Comparison of ENCODE assay signal across 2 cellular contexts in genomic region chr10:68578945-68579344, GRCh38.
TF ChIP-seq lines count a peak whose summit lies in the region.

No MANE protein-coding gene starts in this region.

TF ChIP-seq in GM23338, 12 proteins besides CTCF, POLR2A, EP300 and RAD21:
- TF ChIP-seq CREB1 (CRISPR knock-in tag; IDR thresholded peaks at IDR 0.05; ENCODE audit: low read depth) (no peak), ZNF114 (CRISPR knock-in tag; IDR thresholded peaks at IDR 0.05) (no peak), STAT1 (IDR thresholded peaks at IDR 0.05; ENCODE audit: unreplicated experiment) (no peak), ETS1 (IDR thresholded peaks at IDR 0.05) (no peak), JUNB (IDR thresholded peaks at IDR 0.05; ENCODE audit: unreplicated experiment) (no peak), EZH2phosphoT487 (IDR thresholded peaks at IDR 0.05; ENCODE audit: unreplicated experiment) (no peak), NANOG (IDR thresholded peaks at IDR 0.05; ENCODE audit: borderline replicate concordance) (no peak), EZH2 (IDR thresholded peaks at IDR 0.05; ENCODE audit: low read depth, unreplicated experiment) (no peak), ZNF331 (CRISPR knock-in tag; IDR thresholded peaks at IDR 0.05; ENCODE audit: low read depth) (no peak)
- TF ChIP-seq, protein P1, sequence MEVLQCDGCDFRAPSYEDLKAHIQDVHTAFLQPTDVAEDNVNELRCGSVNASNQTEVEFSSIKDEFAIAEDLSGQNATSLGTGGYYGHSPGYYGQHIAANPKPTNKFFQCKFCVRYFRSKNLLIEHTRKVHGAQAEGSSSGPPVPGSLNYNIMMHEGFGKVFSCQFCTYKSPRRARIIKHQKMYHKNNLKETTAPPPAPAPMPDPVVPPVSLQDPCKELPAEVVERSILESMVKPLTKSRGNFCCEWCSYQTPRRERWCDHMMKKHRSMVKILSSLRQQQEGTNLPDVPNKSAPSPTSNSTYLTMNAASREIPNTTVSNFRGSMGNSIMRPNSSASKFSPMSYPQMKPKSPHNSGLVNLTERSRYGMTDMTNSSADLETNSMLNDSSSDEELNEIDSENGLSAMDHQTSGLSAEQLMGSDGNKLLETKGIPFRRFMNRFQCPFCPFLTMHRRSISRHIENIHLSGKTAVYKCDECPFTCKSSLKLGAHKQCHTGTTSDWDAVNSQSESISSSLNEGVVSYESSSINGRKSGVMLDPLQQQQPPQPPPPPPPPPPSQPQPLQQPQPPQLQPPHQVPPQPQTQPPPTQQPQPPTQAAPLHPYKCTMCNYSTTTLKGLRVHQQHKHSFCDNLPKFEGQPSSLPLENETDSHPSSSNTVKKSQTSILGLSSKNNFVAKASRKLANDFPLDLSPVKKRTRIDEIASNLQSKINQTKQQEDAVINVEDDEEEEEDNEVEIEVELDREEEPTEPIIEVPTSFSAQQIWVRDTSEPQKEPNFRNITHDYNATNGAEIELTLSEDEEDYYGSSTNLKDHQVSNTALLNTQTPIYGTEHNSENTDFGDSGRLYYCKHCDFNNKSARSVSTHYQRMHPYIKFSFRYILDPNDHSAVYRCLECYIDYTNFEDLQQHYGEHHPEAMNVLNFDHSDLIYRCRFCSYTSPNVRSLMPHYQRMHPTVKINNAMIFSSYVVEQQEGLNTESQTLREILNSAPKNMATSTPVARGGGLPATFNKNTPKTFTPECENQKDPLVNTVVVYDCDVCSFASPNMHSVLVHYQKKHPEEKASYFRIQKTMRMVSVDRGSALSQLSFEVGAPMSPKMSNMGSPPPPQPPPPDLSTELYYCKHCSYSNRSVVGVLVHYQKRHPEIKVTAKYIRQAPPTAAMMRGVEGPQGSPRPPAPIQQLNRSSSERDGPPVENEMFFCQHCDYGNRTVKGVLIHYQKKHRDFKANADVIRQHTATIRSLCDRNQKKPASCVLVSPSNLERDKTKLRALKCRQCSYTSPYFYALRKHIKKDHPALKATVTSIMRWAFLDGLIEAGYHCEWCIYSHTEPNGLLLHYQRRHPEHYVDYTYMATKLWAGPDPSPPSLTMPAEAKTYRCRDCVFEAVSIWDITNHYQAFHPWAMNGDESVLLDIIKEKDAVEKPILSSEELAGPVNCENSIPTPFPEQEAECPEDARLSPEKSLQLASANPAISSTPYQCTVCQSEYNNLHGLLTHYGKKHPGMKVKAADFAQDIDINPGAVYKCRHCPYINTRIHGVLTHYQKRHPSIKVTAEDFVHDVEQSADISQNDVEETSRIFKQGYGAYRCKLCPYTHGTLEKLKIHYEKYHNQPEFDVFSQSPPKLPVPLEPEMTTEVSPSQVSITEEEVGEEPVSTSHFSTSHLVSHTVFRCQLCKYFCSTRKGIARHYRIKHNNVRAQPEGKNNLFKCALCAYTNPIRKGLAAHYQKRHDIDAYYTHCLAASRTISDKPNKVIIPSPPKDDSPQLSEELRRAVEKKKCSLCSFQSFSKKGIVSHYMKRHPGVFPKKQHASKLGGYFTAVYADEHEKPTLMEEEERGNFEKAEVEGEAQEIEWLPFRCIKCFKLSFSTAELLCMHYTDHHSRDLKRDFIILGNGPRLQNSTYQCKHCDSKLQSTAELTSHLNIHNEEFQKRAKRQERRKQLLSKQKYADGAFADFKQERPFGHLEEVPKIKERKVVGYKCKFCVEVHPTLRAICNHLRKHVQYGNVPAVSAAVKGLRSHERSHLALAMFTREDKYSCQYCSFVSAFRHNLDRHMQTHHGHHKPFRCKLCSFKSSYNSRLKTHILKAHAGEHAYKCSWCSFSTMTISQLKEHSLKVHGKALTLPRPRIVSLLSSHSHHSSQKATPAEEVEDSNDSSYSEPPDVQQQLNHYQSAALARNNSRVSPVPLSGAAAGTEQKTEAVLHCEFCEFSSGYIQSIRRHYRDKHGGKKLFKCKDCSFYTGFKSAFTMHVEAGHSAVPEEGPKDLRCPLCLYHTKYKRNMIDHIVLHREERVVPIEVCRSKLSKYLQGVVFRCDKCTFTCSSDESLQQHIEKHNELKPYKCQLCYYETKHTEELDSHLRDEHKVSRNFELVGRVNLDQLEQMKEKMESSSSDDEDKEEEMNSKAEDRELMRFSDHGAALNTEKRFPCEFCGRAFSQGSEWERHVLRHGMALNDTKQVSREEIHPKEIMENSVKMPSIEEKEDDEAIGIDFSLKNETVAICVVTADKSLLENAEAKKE (CRISPR knock-in tag; IDR thresholded peaks at IDR 0.05), result no peak
- TF ChIP-seq, protein P2, sequence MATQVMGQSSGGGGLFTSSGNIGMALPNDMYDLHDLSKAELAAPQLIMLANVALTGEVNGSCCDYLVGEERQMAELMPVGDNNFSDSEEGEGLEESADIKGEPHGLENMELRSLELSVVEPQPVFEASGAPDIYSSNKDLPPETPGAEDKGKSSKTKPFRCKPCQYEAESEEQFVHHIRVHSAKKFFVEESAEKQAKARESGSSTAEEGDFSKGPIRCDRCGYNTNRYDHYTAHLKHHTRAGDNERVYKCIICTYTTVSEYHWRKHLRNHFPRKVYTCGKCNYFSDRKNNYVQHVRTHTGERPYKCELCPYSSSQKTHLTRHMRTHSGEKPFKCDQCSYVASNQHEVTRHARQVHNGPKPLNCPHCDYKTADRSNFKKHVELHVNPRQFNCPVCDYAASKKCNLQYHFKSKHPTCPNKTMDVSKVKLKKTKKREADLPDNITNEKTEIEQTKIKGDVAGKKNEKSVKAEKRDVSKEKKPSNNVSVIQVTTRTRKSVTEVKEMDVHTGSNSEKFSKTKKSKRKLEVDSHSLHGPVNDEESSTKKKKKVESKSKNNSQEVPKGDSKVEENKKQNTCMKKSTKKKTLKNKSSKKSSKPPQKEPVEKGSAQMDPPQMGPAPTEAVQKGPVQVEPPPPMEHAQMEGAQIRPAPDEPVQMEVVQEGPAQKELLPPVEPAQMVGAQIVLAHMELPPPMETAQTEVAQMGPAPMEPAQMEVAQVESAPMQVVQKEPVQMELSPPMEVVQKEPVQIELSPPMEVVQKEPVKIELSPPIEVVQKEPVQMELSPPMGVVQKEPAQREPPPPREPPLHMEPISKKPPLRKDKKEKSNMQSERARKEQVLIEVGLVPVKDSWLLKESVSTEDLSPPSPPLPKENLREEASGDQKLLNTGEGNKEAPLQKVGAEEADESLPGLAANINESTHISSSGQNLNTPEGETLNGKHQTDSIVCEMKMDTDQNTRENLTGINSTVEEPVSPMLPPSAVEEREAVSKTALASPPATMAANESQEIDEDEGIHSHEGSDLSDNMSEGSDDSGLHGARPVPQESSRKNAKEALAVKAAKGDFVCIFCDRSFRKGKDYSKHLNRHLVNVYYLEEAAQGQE (IDR thresholded peaks at IDR 0.05; ENCODE audit: unreplicated experiment), result no peak

TF ChIP-seq in WTC11, 78 proteins besides CTCF, POLR2A, EP300 and RAD21:
- no peak for TF ChIP-seq TCF7 (CRISPR knock-in tag; IDR thresholded peaks at IDR 0.05; ENCODE audit: low read depth)
- TF ChIP-seq ZNF671 (CRISPR knock-in tag; IDR thresholded peaks at IDR 0.05), result no peak
- TF ChIP-seq GABPB1 (CRISPR knock-in tag; IDR thresholded peaks at IDR 0.05), result no peak
- no peak for TF ChIP-seq ETV6 (CRISPR knock-in tag; IDR thresholded peaks at IDR 0.05)
- no peak for TF ChIP-seq MYBL2 (CRISPR knock-in tag; IDR thresholded peaks at IDR 0.05)
- TF ChIP-seq, protein P3, sequence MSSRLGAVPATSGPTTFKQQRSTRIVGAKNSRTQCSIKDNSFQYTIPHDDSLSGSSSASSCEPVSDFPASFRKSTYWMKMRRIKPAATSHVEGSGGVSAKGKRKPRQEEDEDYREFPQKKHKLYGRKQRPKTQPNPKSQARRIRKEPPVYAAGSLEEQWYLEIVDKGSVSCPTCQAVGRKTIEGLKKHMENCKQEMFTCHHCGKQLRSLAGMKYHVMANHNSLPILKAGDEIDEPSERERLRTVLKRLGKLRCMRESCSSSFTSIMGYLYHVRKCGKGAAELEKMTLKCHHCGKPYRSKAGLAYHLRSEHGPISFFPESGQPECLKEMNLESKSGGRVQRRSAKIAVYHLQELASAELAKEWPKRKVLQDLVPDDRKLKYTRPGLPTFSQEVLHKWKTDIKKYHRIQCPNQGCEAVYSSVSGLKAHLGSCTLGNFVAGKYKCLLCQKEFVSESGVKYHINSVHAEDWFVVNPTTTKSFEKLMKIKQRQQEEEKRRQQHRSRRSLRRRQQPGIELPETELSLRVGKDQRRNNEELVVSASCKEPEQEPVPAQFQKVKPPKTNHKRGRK (CRISPR knock-in tag; IDR thresholded peaks at IDR 0.05; ENCODE audit: borderline replicate concordance), result no peak
- no peak for TF ChIP-seq RELA (CRISPR knock-in tag; IDR thresholded peaks at IDR 0.05; ENCODE audit: borderline replicate concordance)
- TF ChIP-seq, protein P4, sequence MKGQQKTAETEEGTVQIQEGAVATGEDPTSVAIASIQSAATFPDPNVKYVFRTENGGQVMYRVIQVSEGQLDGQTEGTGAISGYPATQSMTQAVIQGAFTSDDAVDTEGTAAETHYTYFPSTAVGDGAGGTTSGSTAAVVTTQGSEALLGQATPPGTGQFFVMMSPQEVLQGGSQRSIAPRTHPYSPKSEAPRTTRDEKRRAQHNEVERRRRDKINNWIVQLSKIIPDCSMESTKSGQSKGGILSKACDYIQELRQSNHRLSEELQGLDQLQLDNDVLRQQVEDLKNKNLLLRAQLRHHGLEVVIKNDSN (CRISPR knock-in tag; IDR thresholded peaks at IDR 0.05), result no peak
- TF ChIP-seq FOXK1 (CRISPR knock-in tag; IDR thresholded peaks at IDR 0.05), result no peak
- no peak for TF ChIP-seq NR1H2 (CRISPR knock-in tag; IDR thresholded peaks at IDR 0.05)
- TF ChIP-seq CDX4 (CRISPR knock-in tag; IDR thresholded peaks at IDR 0.05; ENCODE audit: borderline replicate concordance), result no peak
- no peak for TF ChIP-seq FOXP1 (CRISPR knock-in tag; IDR thresholded peaks at IDR 0.05; ENCODE audit: borderline replicate concordance)
- TF ChIP-seq ZBTB21 (CRISPR knock-in tag; IDR thresholded peaks at IDR 0.05; ENCODE audit: borderline replicate concordance), result no peak
- TF ChIP-seq, protein P5, sequence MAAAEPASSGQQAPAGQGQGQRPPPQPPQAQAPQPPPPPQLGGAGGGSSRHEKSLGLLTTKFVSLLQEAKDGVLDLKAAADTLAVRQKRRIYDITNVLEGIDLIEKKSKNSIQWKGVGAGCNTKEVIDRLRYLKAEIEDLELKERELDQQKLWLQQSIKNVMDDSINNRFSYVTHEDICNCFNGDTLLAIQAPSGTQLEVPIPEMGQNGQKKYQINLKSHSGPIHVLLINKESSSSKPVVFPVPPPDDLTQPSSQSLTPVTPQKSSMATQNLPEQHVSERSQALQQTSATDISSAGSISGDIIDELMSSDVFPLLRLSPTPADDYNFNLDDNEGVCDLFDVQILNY (CRISPR knock-in tag; IDR thresholded peaks at IDR 0.05), result no peak
- no peak for TF ChIP-seq ERG (CRISPR knock-in tag; IDR thresholded peaks at IDR 0.05)
